8 cellular contexts compared by ENCODE assay signal in genomic region chr21:26715878-26716506, GRCh38.
DNase-seq lines count a peak whose midpoint lies in the region; ATAC-seq and TF ChIP-seq lines count a peak whose summit lies in the region.

No MANE protein-coding gene starts in this region.

- H3K4me3 ChIP-seq in HAP-1: no peak overlapping the region

- H3K4me1 Mint-ChIP-seq in MCF 10A (ENCODE audit: insufficient read depth, unreplicated experiment) (no peaks in the 10 kb centered on the region), immature natural killer cell (no peaks in the 10 kb centered on the region)

- H3K27me3 ChIP-seq in HAP-1 (ENCODE audit: low read depth): no peaks in the 10 kb centered on the region

- H3K9me3 Mint-ChIP-seq in MCF 10A (ENCODE audit: unreplicated experiment) (no peaks in the 10 kb centered on the region), immature natural killer cell (peaks cover 0 to 2% (median 0%) of the 10 kb centered on the region in 6 donors)

- DNase-seq in DMS53 treated with DMSO at 0.1 percent for 48 hours (lab: John Stamatoyannopoulos, UW; ENCODE audit: unreplicated experiment): peak; percentile 8
- peak; percentile 39 to 74 for DNase-seq in HAP-1 (ENCODE audit: low spot score in 2 of 2)
- peak; percentile 62 for DNase-seq in NCI-H748 (lab: John Stamatoyannopoulos, UW; ENCODE audit: unreplicated experiment)
- DNase-seq in MCF 10A (ENCODE audit: unreplicated experiment): peak; percentile 69
- peak; percentile 8 to 10 (median 9) for DNase-seq in immature natural killer cell
- peak; percentile 13 to 20 for DNase-seq in stimulated activated CD4-positive, alpha-beta T cell treated with anti-CD3 and anti-CD28 coated beads, Interleukin-2, amount 100 ng/mL, for 24 hours
- DNase-seq in NCI-H1048 (lab: John Stamatoyannopoulos, UW): no peak

- in situ Hi-C loops in HAP-1 (cut with MboI; ENCODE audit: low sequenced_read_pairs): loop anchor here (5.0 to 25.0 kb wide), 3 partner anchors 834 to 1104 kb away; partner anchors contain the start of gene MRPL39

- POLR2A ChIA-PET in MCF 10A (lab: Yijun Ruan, JAX): interaction anchor here (2.6 kb wide), 1 partner anchor 547 kb away, joined by 6 read pairs; no protein-coding TSS in a partner anchor

- no peak overlapping the region for H3K27ac Mint-ChIP-seq in MCF 10A (ENCODE audit: low read depth, unreplicated experiment)
- no peak overlapping the region for H3K27ac Mint-ChIP-seq in immature natural killer cell

- no peaks in the 10 kb centered on the region for H3K4me1 ChIP-seq in HAP-1

- H3K36me3 Mint-ChIP-seq in MCF 10A (ENCODE audit: insufficient read depth, unreplicated experiment) (no peaks in the 10 kb centered on the region), immature natural killer cell (no peaks in the 10 kb centered on the region)

- CTCF ChIA-PET in MCF 10A (lab: Yijun Ruan, JAX): interaction anchor here (0.6 to 4.2 kb wide), 16 partner anchors 9 to 841 kb away, joined by 3 to 22 read pairs (median 4); no protein-coding TSS in a partner anchor

- H3K27me3 Mint-ChIP-seq in MCF 10A (ENCODE audit: insufficient read depth, unreplicated experiment) (no peaks in the 10 kb centered on the region), immature natural killer cell (ENCODE audit: low read depth in 3 of 3) (peaks cover 0 to 3% (median 0%) of the 10 kb centered on the region in 3 donors)

- no peak overlapping the region for H3K4me3 Mint-ChIP-seq in MCF 10A (ENCODE audit: unreplicated experiment)
- no peak overlapping the region for H3K4me3 Mint-ChIP-seq in immature natural killer cell

- peak; percentile 70 for TF ChIP-seq CTCF in MCF 10A (IDR thresholded peaks at IDR 0.05; ENCODE audit: unreplicated experiment)

- no TSS peak for BruUV-seq in MCF 10A (replicated peaks; lab: Mats Ljungman, UMichigan)

- H3K36me3 ChIP-seq in HAP-1 (replicated peaks): no peaks in the 10 kb centered on the region

- ATAC-seq in GM21737 (IDR thresholded peaks at IDR 0.05; ENCODE audit: unreplicated experiment): no peak

- H3K9me3 ChIP-seq in HAP-1: no peaks in the 10 kb centered on the region

- intact Hi-C loops in MCF 10A (cut with micrococcal nuclease): loop anchor here (2.0 to 5.0 kb wide), 3 partner anchors 537 to 924 kb away; no protein-coding TSS in a partner anchor
